22 cellular contexts compared by ENCODE assay signal in the genomic region with DNA sequence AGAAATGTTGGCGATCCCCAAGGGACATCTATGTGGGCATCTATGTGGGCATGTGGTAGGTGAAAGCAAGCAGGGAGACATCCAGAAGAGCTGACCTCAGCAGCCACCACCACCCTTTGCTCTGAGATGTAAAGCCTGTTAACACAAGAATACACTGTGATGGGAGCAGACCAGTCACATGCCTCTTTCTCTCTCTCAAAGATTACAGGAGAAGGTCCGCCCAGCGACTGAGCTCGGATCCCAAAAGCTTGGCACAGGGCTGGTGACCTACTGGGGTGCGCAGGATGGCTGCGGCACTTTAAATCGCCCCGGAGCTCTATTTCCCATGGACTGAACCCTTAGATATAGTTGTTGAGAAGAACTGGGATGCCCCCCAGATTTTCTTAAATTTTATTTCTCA.
"Had no signal": no experiment of that assay in that cellular context is flagged by ENCODE, and none has a peak within 500 bp of the region (broad histone marks: within the 10 kb centered on the region; RNA-seq: fewer than 3 reads in every experiment).

No MANE protein-coding gene starts in this region.

- H3K36me3 ChIP-seq: MG63, SJSA1 had no signal

- H3K9me3 ChIP-seq: MG63, SJSA1 had no signal

- H3K27me3 ChIP-seq: MG63, SJSA1 had no signal

- DNase-seq: IMR-90, Karpas-422, KG1, MG63, NCI-H1092, NCI-H1105 treated with DMSO at 0.1 percent for 48 hours, NCI-H1417 treated with DMSO at 0.1 percent for 48 hours, NCI-H146, NCI-H1694 treated with DMSO at 0.1 percent for 48 hours, NCI-H1930, NCI-H2081, NCI-H2107, NCI-H2227 treated with DMSO at 0.1 percent for 48 hours, NCI-H524, NCI-H526 treated with DMSO at 0.1 percent for 48 hours, NCI-H748 treated with DMSO at 0.1 percent for 48 hours, Right ventricle myocardium superior, RPMI8226, SIG-M5 had no signal

- H3K4me3 ChIP-seq: MG63, SJSA1, SK-N-MC had no signal

- ATAC-seq: HepG2 had no signal

- H3K27ac ChIP-seq: SJSA1, SK-N-MC had no signal
